ENCODE assay signal across 1 cellular context in the genomic region with DNA sequence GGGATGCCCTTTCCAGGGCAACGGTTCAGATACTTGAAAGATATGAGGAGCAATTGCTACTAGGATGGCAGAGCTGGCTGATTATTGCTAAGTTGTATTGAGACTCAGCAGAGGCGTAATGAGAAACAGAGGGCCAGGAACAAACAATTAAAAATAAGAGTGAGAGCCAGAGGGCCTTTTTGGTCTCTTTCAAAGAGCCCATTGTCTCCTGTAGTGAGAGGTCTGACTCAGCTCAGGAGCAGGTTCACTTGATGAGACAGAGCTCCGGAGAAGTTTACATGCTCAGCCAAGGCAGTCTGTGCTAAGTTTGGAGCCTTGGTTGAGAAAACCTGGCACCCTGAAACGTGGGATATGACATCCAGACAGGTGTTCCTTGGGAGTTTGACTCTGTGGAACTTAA.
TF ChIP-seq lines count a peak whose summit lies in the region.

No MANE protein-coding gene starts in this region.

TF ChIP-seq in GM23338, 12 proteins besides CTCF, POLR2A, EP300 and RAD21:
- TF ChIP-seq, protein P1, sequence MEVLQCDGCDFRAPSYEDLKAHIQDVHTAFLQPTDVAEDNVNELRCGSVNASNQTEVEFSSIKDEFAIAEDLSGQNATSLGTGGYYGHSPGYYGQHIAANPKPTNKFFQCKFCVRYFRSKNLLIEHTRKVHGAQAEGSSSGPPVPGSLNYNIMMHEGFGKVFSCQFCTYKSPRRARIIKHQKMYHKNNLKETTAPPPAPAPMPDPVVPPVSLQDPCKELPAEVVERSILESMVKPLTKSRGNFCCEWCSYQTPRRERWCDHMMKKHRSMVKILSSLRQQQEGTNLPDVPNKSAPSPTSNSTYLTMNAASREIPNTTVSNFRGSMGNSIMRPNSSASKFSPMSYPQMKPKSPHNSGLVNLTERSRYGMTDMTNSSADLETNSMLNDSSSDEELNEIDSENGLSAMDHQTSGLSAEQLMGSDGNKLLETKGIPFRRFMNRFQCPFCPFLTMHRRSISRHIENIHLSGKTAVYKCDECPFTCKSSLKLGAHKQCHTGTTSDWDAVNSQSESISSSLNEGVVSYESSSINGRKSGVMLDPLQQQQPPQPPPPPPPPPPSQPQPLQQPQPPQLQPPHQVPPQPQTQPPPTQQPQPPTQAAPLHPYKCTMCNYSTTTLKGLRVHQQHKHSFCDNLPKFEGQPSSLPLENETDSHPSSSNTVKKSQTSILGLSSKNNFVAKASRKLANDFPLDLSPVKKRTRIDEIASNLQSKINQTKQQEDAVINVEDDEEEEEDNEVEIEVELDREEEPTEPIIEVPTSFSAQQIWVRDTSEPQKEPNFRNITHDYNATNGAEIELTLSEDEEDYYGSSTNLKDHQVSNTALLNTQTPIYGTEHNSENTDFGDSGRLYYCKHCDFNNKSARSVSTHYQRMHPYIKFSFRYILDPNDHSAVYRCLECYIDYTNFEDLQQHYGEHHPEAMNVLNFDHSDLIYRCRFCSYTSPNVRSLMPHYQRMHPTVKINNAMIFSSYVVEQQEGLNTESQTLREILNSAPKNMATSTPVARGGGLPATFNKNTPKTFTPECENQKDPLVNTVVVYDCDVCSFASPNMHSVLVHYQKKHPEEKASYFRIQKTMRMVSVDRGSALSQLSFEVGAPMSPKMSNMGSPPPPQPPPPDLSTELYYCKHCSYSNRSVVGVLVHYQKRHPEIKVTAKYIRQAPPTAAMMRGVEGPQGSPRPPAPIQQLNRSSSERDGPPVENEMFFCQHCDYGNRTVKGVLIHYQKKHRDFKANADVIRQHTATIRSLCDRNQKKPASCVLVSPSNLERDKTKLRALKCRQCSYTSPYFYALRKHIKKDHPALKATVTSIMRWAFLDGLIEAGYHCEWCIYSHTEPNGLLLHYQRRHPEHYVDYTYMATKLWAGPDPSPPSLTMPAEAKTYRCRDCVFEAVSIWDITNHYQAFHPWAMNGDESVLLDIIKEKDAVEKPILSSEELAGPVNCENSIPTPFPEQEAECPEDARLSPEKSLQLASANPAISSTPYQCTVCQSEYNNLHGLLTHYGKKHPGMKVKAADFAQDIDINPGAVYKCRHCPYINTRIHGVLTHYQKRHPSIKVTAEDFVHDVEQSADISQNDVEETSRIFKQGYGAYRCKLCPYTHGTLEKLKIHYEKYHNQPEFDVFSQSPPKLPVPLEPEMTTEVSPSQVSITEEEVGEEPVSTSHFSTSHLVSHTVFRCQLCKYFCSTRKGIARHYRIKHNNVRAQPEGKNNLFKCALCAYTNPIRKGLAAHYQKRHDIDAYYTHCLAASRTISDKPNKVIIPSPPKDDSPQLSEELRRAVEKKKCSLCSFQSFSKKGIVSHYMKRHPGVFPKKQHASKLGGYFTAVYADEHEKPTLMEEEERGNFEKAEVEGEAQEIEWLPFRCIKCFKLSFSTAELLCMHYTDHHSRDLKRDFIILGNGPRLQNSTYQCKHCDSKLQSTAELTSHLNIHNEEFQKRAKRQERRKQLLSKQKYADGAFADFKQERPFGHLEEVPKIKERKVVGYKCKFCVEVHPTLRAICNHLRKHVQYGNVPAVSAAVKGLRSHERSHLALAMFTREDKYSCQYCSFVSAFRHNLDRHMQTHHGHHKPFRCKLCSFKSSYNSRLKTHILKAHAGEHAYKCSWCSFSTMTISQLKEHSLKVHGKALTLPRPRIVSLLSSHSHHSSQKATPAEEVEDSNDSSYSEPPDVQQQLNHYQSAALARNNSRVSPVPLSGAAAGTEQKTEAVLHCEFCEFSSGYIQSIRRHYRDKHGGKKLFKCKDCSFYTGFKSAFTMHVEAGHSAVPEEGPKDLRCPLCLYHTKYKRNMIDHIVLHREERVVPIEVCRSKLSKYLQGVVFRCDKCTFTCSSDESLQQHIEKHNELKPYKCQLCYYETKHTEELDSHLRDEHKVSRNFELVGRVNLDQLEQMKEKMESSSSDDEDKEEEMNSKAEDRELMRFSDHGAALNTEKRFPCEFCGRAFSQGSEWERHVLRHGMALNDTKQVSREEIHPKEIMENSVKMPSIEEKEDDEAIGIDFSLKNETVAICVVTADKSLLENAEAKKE (CRISPR knock-in tag; IDR thresholded peaks at IDR 0.05) = no peak
- TF ChIP-seq STAT1 (IDR thresholded peaks at IDR 0.05; ENCODE audit: unreplicated experiment) (no peak), ZNF331 (CRISPR knock-in tag; IDR thresholded peaks at IDR 0.05; ENCODE audit: low read depth) (no peak)
